Comparison of ENCODE assay signal across 7 cellular contexts in genomic region chr5:173629628-173630027, GRCh38. TPM values are rescaled to one million over a fixed set of nuclear protein-coding genes. Genes with fewer than 3 reads are reported as not detected.
A peak's percentile ranks its signal among the peaks of the same experiment; 100 is the strongest.
DNase-seq lines count a peak whose midpoint lies in the region; ATAC-seq, FAIRE-seq and TF ChIP-seq lines count a peak whose summit lies in the region.

No MANE protein-coding gene starts in this region.

- ATAC-seq in GM12878 = peak; percentile 88

- H3K27me3 ChIP-seq in GM12878 (replicated peaks in 1 of 2; ENCODE audit: control insufficient read depth in 2 of 2, insufficient read depth in 2 of 2, low read length in 1 of 2) = no peaks in the 10 kb centered on the region

- RAD21 ChIA-PET in GM12878 (lab: Charles Lee; ENCODE audit: unreplicated experiment) = interaction anchor here (0.7 to 5.3 kb wide), 24 partner anchors 8 to 344 kb away, joined by 3 to 50 read pairs (median 5); no protein-coding TSS in a partner anchor

- H3K4me2 ChIP-seq in GM12878 (ENCODE audit: control insufficient read depth, insufficient read depth) = no peak overlapping the region

- TF ChIP-seq RAD21 in GM12878 (IDR thresholded peaks at IDR 0.05; ENCODE audit: insufficient read depth, low read depth, low read length) = peak; percentile 56

- H3K9me3 ChIP-seq in HEK293 (ENCODE audit: control insufficient read depth, insufficient read depth, low read depth, low read length) (no peaks in the 10 kb centered on the region), GM12878 (replicated peaks; ENCODE audit: control insufficient read depth, insufficient read depth, low read length) (no peaks in the 10 kb centered on the region)

- DNase-seq in GM10248 (ENCODE audit: extremely low spot score) (peak; percentile 62), GM12878 (ENCODE audit: low read depth, low spot score) (no peak), neural crest cell (ENCODE audit: low read depth, low spot score) (peak; percentile 44), NCI-H524 treated with DMSO at 0.1 percent for 48 hours (lab: John Stamatoyannopoulos, UW) (no peak), NCI-H1694 treated with DMSO at 0.1 percent for 48 hours (lab: John Stamatoyannopoulos, UW) (no peak), posterior vena cava (ENCODE audit: low spot score) (no peak)

- H3K4me1 Mint-ChIP-seq in neural crest cell = peaks cover 12% of the 10 kb centered on the region

- CTCF ChIA-PET in GM10248 (lab: Yijun Ruan, JAX) (interaction anchor here (0.8 to 6.0 kb wide), 19 partner anchors 9 to 351 kb away, joined by 3 to 63 read pairs (median 6); partner anchors contain the start of gene BOD1), HEK293 (lab: Yijun Ruan, JAX) (interaction anchor here (0.5 to 4.3 kb wide), 18 partner anchors 11 to 700 kb away, joined by 3 to 19 read pairs (median 3); partner anchors contain the start of gene BOD1), GM12878 (lab: Yijun Ruan, JAX) (interaction anchor here (0.6 to 17.1 kb wide), 42 partner anchors 10 to 343 kb away, joined by 3 to 267 read pairs (median 4); partner anchors contain the start of gene BOD1)

- H3K36me3 ChIP-seq in HEK293 (ENCODE audit: control insufficient read depth in 2 of 2, insufficient read depth in 1 of 2, low read length in 2 of 2) (no peaks in the 10 kb centered on the region), GM12878 (ENCODE audit: control insufficient read depth in 2 of 2, insufficient read depth in 2 of 2, low read length in 1 of 2) (no peaks in the 10 kb centered on the region)

- H4K20me1 ChIP-seq in GM12878 (ENCODE audit: control insufficient read depth, insufficient read depth) = no peaks in the 10 kb centered on the region

- H2AFZ ChIP-seq in GM12878 (ENCODE audit: control insufficient read depth, low read depth, low read length) = no peak overlapping the region

- SMC1A ChIA-PET in GM12878 (lab: Charles Lee; ENCODE audit: uncharacterized antibody, unreplicated experiment) = interaction anchor here (0.5 to 17.2 kb wide), 21 partner anchors 10 to 343 kb away, joined by 3 to 199 read pairs (median 4); partner anchors contain the start of gene BOD1

- no peak for FAIRE-seq in GM12878 (lab: Jason Lieb, UNC)

- H3K27me3 Mint-ChIP-seq in neural crest cell (ENCODE audit: low read depth) = peaks cover 8% of the 10 kb centered on the region

- no peak overlapping the region for H3K4me3 Mint-ChIP-seq in neural crest cell

- H3K4me1 ChIP-seq in HEK293 (ENCODE audit: control insufficient read depth, insufficient read depth, low read length) = no peaks in the 10 kb centered on the region
- H3K4me1 ChIP-seq in GM12878 (ENCODE audit: control insufficient read depth, insufficient read depth, low read length) = peaks cover 9% of the 10 kb centered on the region

- in situ Hi-C loops in GM12878 (cut with MboI) = no loop called here

- H3K27ac ChIP-seq in HEK293 (ENCODE audit: extremely low read depth, low read depth, low read length) (no peak overlapping the region), GM12878 (ENCODE audit: control insufficient read depth, insufficient read depth) (no peak overlapping the region)

- no TSS peak for BruUV-seq in GM12878 (replicated peaks; lab: Mats Ljungman, UMichigan)

- no peak overlapping the region for H3K9ac ChIP-seq in GM12878 (ENCODE audit: control insufficient read depth, insufficient read depth, low read length)

- no peaks in the 10 kb centered on the region for H3K79me2 ChIP-seq in GM12878 (ENCODE audit: control insufficient read depth, insufficient read depth, low read length)

- intact Hi-C loops in GM12878 (cut with micrococcal nuclease; ENCODE audit: unreplicated experiment) (no loop called here), posterior vena cava (cut with DNase I) (no loop called here)

- TF ChIP-seq CTCF in GM10248 (IDR thresholded peaks at IDR 0.05; ENCODE audit: control extremely low read depth, extremely low read depth, low read depth, missing control alignments) = peak; percentile 35
- TF ChIP-seq CTCF in HEK293 (tag by site-specific recombination; IDR thresholded peaks at IDR 0.05) = peak; percentile 44
- peak; percentile 39 to 57 (median 54) for TF ChIP-seq CTCF in GM12878 (IDR thresholded peaks at IDR 0.05 in 2 of 3, conservative IDR thresholded peaks at IDR 0.05 in 1 of 3; ENCODE audit: control insufficient read depth in 2 of 3, extremely low read depth in 1 of 3, insufficient read depth in 1 of 3, low read depth in 3 of 3, low read length in 3 of 3)
- peak; percentile 50 for TF ChIP-seq CTCF in neural crest cell (conservative IDR thresholded peaks at IDR 0.05)

- H3K4me3 ChIP-seq in HEK293 (ENCODE audit: low read depth, low read length) = no peak overlapping the region
- H3K4me3 ChIP-seq in GM12878 = no peak overlapping the region

- TF ChIP-seq POLR2A in GM12878 (IDR thresholded peaks at IDR 0.05; ENCODE audit: low read depth, low read length) = no peak

- 0% methylated on average over 1 of the region's 1 CpG for WGBS in GM12878 (ENCODE audit: insufficient coverage, insufficient replicate concordance, low lambda C conversion rate, missing lambda C conversion rate)

- POLR2A ChIA-PET in GM10248 (lab: Yijun Ruan, JAX) (no interaction called here), HEK293 (lab: Yijun Ruan, JAX) (interaction anchor here (0.6 to 1.3 kb wide), 2 partner anchors 258 to 343 kb away, joined by 3 to 5 read pairs; partner anchors contain the start of gene CPEB4), GM12878 (lab: Charles Lee) (interaction anchor here (0.5 to 0.6 kb wide), 2 partner anchors 10 to 300 kb away, joined by 3 read pairs; no protein-coding TSS in a partner anchor)

- H3K36me3 Mint-ChIP-seq in neural crest cell (ENCODE audit: low read depth) = no peaks in the 10 kb centered on the region

- no peaks in the 10 kb centered on the region for H3K9me3 Mint-ChIP-seq in neural crest cell

- no peak overlapping the region for H3K27ac Mint-ChIP-seq in neural crest cell (ENCODE audit: unreplicated experiment)

- no peak for TF ChIP-seq EP300 in GM12878 (IDR thresholded peaks at IDR 0.05; ENCODE audit: borderline replicate concordance in 1 of 2, control insufficient read depth in 1 of 2, low read depth in 2 of 2, low read length in 2 of 2)

TF ChIP-seq in HEK293, 187 proteins besides CTCF, POLR2A, EP300 and RAD21:
- TF ChIP-seq ZNF629 (tag by site-specific recombination; IDR thresholded peaks at IDR 0.05) (no peak), ZNF10 (tag by site-specific recombination; IDR thresholded peaks at IDR 0.05) (no peak), SP7 (tag by site-specific recombination; IDR thresholded peaks at IDR 0.05) (no peak)
TF ChIP-seq in HEK293: peak in this region for 0.

TF ChIP-seq in GM12878, 131 proteins besides CTCF, POLR2A, EP300 and RAD21 (continues in another document):
- TF ChIP-seq CBX5 (IDR thresholded peaks at IDR 0.05; ENCODE audit: low read depth) (no peak), STAT1 (conservative IDR thresholded peaks at IDR 0.05) (no peak), SMC3 (IDR thresholded peaks at IDR 0.05; ENCODE audit: borderline replicate concordance, low read length) (peak; percentile 42)
- TF ChIP-seq, protein P1, sequence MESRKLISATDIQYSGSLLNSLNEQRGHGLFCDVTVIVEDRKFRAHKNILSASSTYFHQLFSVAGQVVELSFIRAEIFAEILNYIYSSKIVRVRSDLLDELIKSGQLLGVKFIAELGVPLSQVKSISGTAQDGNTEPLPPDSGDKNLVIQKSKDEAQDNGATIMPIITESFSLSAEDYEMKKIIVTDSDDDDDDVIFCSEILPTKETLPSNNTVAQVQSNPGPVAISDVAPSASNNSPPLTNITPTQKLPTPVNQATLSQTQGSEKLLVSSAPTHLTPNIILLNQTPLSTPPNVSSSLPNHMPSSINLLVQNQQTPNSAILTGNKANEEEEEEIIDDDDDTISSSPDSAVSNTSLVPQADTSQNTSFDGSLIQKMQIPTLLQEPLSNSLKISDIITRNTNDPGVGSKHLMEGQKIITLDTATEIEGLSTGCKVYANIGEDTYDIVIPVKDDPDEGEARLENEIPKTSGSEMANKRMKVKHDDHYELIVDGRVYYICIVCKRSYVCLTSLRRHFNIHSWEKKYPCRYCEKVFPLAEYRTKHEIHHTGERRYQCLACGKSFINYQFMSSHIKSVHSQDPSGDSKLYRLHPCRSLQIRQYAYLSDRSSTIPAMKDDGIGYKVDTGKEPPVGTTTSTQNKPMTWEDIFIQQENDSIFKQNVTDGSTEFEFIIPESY (IDR thresholded peaks at IDR 0.05) = no peak

RNA-seq across cellular contexts. Expression of gene BOD1, which starts 13.2 kb away (rescaled TPM):
- total RNA-seq in GM12878 (2013; cell fraction: nucleolus; rRNA removed) = 51.9 and 56.6 TPM in 2 replicates
- total RNA-seq in GM12878 (2014; rRNA removed) = 25.0 and 26.7 TPM in 2 replicates
- total RNA-seq in GM12878 (2014; rRNA removed; fragmentation: Illumina TruSeq; extraction: Trizol) = 25.2 and 25.5 TPM in 2 replicates
- 26.9 and 30.5 TPM in 2 replicates for total RNA-seq in GM12878 (2021)
- polyA plus RNA-seq in GM12878 (2011; ENCODE audit: low read depth) = 13.7 TPM
- polyA plus RNA-seq in GM12878 (2011; rRNA removed) = 35.7 and 39.4 TPM in 2 replicates
- polyA plus RNA-seq in GM12878 (2011; cell fraction: cytosol; rRNA removed) = 20.4 and 20.9 TPM in 2 replicates
- polyA plus RNA-seq in GM12878 (2011; cell fraction: nucleus; rRNA removed) = 85.4 and 99.5 TPM in 2 replicates
- polyA plus RNA-seq in GM12878 (2012) = 17.4 and 26.1 TPM in 2 replicates
- polyA plus RNA-seq in GM12878 (2014; fragmentation: Illumina TruSeq; extraction: Trizol) = 28.7 and 38.2 TPM in 2 replicates
- 10 to 100 TPM; 14.1 to 20.6 TPM for polyA plus RNA-seq in GM12878 (2014; fragmentation: Nextera tagmentation; extraction: Ambion mirVana)
- polyA plus RNA-seq in GM12878 (2014; rRNA removed) = 32.9 and 35.8 TPM in 2 replicates
- polyA plus RNA-seq in GM12878 (2016; fragmentation: Nextera tagmentation; extraction: Ambion mirVana) = 10 to 100 TPM; 30.7 to 31.7 TPM
- polyA minus RNA-seq in GM12878 (2011; rRNA and poly(A)+ RNA removed) = 27.9 and 36.5 TPM in 2 replicates
- polyA minus RNA-seq in GM12878 (2011; cell fraction: cytosol; rRNA and poly(A)+ RNA removed) = 6.8 and 7.6 TPM in 2 replicates
- polyA minus RNA-seq in GM12878 (2011; cell fraction: nucleus; rRNA and poly(A)+ RNA removed) = 19.7 and 22.8 TPM in 2 replicates
- total RNA-seq in neural crest cell = 121 and 126 TPM in 2 replicates
- total RNA-seq in posterior vena cava = 10 to 100 TPM; 34.8 to 35.6 TPM

Comparison
In these comparisons a context has a peak if more than half of its experiments do, and no peak if none do; other contexts are left out.
1. DNase-seq: peak in GM10248 (single experiment) and neural crest cell (single experiment); none in GM12878 (single experiment), NCI-H524 treated with DMSO at 0.1 percent for 48 hours (single experiment), NCI-H1694 treated with DMSO at 0.1 percent for 48 hours (single experiment) and posterior vena cava (single experiment).
2. Peak in every context shown above with its lines, with median percentiles within 50 percentile points of each other: CTCF ChIP-seq.